24 cellular contexts compared by ENCODE assay signal in the genomic region with DNA sequence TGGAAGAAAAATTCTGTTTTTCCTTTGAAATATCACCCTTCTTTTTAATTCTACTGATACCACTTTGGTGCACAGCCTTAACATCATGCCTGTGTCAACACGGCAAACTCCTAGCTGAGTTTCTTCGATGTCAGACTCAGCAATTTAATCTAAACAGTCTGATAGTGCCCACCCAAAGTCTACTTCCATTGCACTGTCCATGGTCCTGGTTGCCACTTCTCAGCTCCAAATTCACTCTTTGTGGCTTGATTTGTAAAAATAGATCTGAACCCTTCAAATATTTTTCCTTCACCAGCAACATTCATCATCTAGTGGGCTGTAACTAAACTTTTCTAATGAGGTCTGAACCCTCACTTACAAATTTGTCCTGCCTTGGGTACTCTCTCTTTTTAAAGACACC.
"Had no signal": no experiment of that assay in that cellular context is flagged by ENCODE, and none has a peak within 500 bp of the region (broad histone marks: within the 10 kb centered on the region; RNA-seq: fewer than 3 reads in every experiment).

No MANE protein-coding gene starts in this region.

- H3K9me3 ChIP-seq: colonic mucosa, esophagus squamous epithelium, gastroesophageal sphincter, mucosa of descending colon, spleen had no signal

- H3K4me1 Mint-ChIP-seq: activated naive CD4-positive, alpha-beta T cell treated with anti-CD3 and anti-CD28 coated beads, Interleukin-2, amount 50 U/mL, for 24 hours; central memory CD8-positive, alpha-beta T cell; naive B cell had no signal

- H3K4me1 ChIP-seq: colonic mucosa, esophagus squamous epithelium, gastroesophageal sphincter, spleen had no signal

- H3K27ac Mint-ChIP-seq: activated CD8-positive, alpha-beta T cell treated with anti-CD3 and anti-CD28 coated beads, Interleukin-2, amount 10 ng/mL, durations not matched to agents 7 days and 5 days; activated naive CD4-positive, alpha-beta T cell treated with anti-CD3 and anti-CD28 coated beads, Interleukin-2, amount 50 U/mL, for 24 hours; activated T-helper 1 cell treated with anti-CD3 and anti-CD28 coated beads, Interleukin-12 subunit alpha, Interleukin-12 subunit beta, Interleukin-2, Interleukin-4 antibody, amounts not matched to agents 30 ng/mL and 10 ng/mL and 1 ng/mL, durations not matched to agents 14 hours and 24 hours and 36 hours; naive B cell had no signal

- H3K27ac ChIP-seq: brain microvascular endothelial cell, colonic mucosa, esophagus squamous epithelium, gastroesophageal sphincter, spleen had no signal

- H3K36me3 Mint-ChIP-seq: activated naive CD4-positive, alpha-beta T cell treated with anti-CD3 and anti-CD28 coated beads, Interleukin-2, amount 50 U/mL, for 24 hours; naive B cell had no signal

- ATAC-seq: activated CD8-positive, alpha-beta T cell treated with anti-CD3 and anti-CD28 coated beads, Interleukin-2, amount 10 ng/mL, durations not matched to agents 7 days and 5 days; gastroesophageal sphincter; mucosa of descending colon had no signal

- H3K4me3 ChIP-seq: colonic mucosa, esophagus squamous epithelium, gastroesophageal sphincter, mucosa of descending colon, spleen had no signal

- DNase-seq: activated CD4-positive, alpha-beta T cell treated with anti-CD3 and anti-CD28 coated beads for 1 hour; activated CD4-positive, alpha-beta T cell treated with anti-CD3 and anti-CD28 coated beads, Interleukin-2, amount 50 U/mL, for 1 hour; activated CD8-positive, alpha-beta T cell treated with anti-CD3 and anti-CD28 coated beads, Interleukin-2, amount 10 ng/mL, durations not matched to agents 7 days and 5 days; activated gamma-delta T cell treated with Interleukin-2 at 50 U/mL for 16 hours; anterior cingulate cortex; brain microvascular endothelial cell; colonic mucosa; esophagus squamous epithelium; head of caudate nucleus; hypothalamus; mesenchymal stem cell; mucosa of descending colon; naive B cell; occipital lobe; posterior cingulate gyrus; spleen; stimulated activated CD4-positive, alpha-beta T cell treated with anti-CD3 and anti-CD28 coated beads, Interleukin-4, amount 100 ng/mL, for 24 hours; stimulated activated naive CD4-positive, alpha-beta T cell treated with Interleukin-2 at 50 U/mL for 16 hours; T-helper 1 cell had no signal

- H3K9me3 Mint-ChIP-seq: activated naive CD4-positive, alpha-beta T cell treated with anti-CD3 and anti-CD28 coated beads, Interleukin-2, amount 50 U/mL, for 24 hours; activated T-helper 1 cell treated with anti-CD3 and anti-CD28 coated beads, Interleukin-12 subunit alpha, Interleukin-12 subunit beta, Interleukin-2, Interleukin-4 antibody, amounts not matched to agents 30 ng/mL and 10 ng/mL and 1 ng/mL, durations not matched to agents 14 hours and 24 hours and 36 hours; central memory CD8-positive, alpha-beta T cell had no signal

- H3K36me3 ChIP-seq: brain microvascular endothelial cell, colonic mucosa, esophagus squamous epithelium, gastroesophageal sphincter, spleen had no signal

- H3K4me3 Mint-ChIP-seq: activated CD8-positive, alpha-beta T cell treated with anti-CD3 and anti-CD28 coated beads, Interleukin-2, amount 10 ng/mL, durations not matched to agents 7 days and 5 days; activated naive CD4-positive, alpha-beta T cell treated with anti-CD3 and anti-CD28 coated beads, Interleukin-2, amount 50 U/mL, for 24 hours; activated T-helper 1 cell treated with anti-CD3 and anti-CD28 coated beads, Interleukin-12 subunit alpha, Interleukin-12 subunit beta, Interleukin-2, Interleukin-4 antibody, amounts not matched to agents 30 ng/mL and 10 ng/mL and 1 ng/mL, durations not matched to agents 14 hours and 24 hours and 36 hours; central memory CD8-positive, alpha-beta T cell; naive B cell; neural crest cell had no signal

- H3K27me3 ChIP-seq: brain microvascular endothelial cell, colonic mucosa, esophagus squamous epithelium, gastroesophageal sphincter, spleen had no signal
